ENCODE assay signal across 8 cellular contexts in the genomic region with DNA sequence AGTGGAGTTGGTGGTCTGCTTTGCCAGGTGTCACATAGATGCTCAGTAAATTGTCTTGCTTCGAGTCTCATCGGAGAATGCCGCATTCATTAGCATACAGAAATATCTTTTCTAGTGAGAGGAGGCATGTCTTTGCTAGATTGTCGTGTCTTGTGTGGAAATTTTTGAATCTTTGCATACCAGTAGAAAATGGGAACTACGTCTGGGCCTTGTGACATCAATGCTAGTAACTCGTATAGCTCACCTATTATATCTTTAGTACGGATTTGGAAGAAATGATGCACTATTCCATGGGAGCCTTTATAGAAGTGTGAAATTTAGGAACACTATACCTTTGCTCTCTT. TPM values are rescaled to one million over a fixed set of nuclear protein-coding genes. Genes with fewer than 3 reads are reported as not detected.
DNase-seq lines count a peak whose midpoint lies in the region; ATAC-seq and TF ChIP-seq lines count a peak whose summit lies in the region.

No MANE protein-coding gene starts in this region.

- H3K4me1 ChIP-seq in cardiac muscle cell (ENCODE audit: low read depth): peaks cover 6% of the 10 kb centered on the region

- H3K9me3 ChIP-seq in cardiac muscle cell (ENCODE audit: low read depth): no peaks in the 10 kb centered on the region

- DNase-seq in cardiac muscle cell (ENCODE audit: low read depth in 1 of 2, low spot score in 1 of 2): peak in 1 of 2 donors; percentile 3
- no peak for DNase-seq in Right ventricle myocardium superior
- peak; percentile 50 for DNase-seq in SKM-1 (lab: John Stamatoyannopoulos, UW; ENCODE audit: unreplicated experiment)
- DNase-seq in fibroblast of mammary gland (ENCODE audit: low read depth): peak; percentile 8
- DNase-seq in putamen (ENCODE audit: low spot score): peak; percentile 25
- no peak for DNase-seq in NCI-H69 (lab: John Stamatoyannopoulos, UW)
- DNase-seq in GM19240 (ENCODE audit: insufficient read length, low spot score): no peak

- TF ChIP-seq CTCF in cardiac muscle cell (IDR thresholded peaks at IDR 0.05; ENCODE audit: low read depth, low read length) (no peak), fibroblast of mammary gland (conservative IDR thresholded peaks at IDR 0.05; ENCODE audit: control insufficient read depth, insufficient read depth, low read depth, low read length) (no peak)

- peak overlapping the region; percentile 91 for H3K27ac ChIP-seq in cardiac muscle cell

- H3K36me3 ChIP-seq in cardiac muscle cell: peaks cover 26% of the 10 kb centered on the region

- H3K4me3 ChIP-seq in cardiac muscle cell (peak overlapping the region; percentile 64), fibroblast of mammary gland (ENCODE audit: control insufficient read depth, low read depth, low read length) (peak overlapping the region; percentile 96)

- ATAC-seq in Right ventricle myocardium superior (ENCODE audit: poor library complexity): no peak
- peak; percentile 9 for ATAC-seq in HG03045 (IDR thresholded peaks at IDR 0.05; ENCODE audit: unreplicated experiment)

- H3K27me3 ChIP-seq in cardiac muscle cell: no peaks in the 10 kb centered on the region

- intact Hi-C loops in Right ventricle myocardium superior (cut with DNase I): no loop called here

RNA-seq across cellular contexts. Expression of a gene that starts 0.8 kb away (rescaled TPM):
- 9.0 and 17.2 TPM in 2 replicates for total RNA-seq in cardiac muscle cell
- polyA plus RNA-seq in cardiac muscle cell: 3.5 and 6.9 TPM in 2 replicates
- total RNA-seq in Right ventricle myocardium superior: 18.6 TPM

Comparison
In these comparisons a context has a peak if more than half of its experiments do, and no peak if none do; other contexts are left out.
1. DNase-seq: peak in SKM-1 (single experiment), fibroblast of mammary gland (single experiment) and putamen (single experiment); none in Right ventricle myocardium superior (single experiment), NCI-H69 (single experiment) and GM19240 (single experiment).